ENCODE assay signal across 10 cellular contexts in the genomic region with DNA sequence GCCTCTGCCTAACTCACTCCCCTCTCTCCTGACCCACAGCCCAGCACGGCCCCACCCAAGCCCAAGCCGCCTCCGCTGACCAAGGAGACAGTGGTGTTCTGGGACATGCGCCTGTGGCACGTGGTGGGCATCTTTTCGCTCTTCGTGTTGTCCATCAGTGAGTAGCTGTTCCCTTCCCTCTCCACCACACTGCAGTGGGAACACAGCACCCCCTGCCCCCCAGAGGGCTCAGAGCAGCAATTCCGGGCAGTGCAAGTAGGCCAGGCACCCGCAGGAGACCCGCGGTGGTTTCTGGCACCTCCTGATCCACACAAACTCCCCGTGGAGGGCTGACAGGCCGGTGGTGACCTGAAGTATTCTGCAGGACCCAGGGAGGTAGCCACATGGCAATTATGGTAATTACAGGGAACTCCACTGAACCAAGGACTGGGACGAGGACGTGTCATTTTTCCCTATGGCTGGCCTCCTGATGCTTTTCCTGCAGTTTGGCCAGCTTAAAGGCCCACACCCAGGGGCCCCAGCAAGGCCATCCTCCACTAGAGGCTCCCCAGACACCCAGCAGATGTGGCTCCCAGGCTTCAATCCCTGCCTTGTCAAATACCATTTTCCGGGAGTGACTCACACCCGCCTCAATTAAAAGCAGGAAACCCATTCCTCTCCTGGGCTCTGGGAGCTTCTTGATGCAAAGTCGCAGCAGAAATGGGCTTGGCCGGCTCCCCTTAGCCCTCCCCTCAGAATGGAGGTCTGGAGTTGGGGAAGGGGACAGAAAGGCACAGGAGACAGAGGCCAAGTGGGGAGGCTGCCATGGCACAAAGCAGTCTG. TPM values are rescaled to one million over a fixed set of nuclear protein-coding genes. Genes with fewer than 3 reads are reported as not detected.
DNase-seq lines count a peak whose midpoint lies in the region; ATAC-seq and TF ChIP-seq lines count a peak whose summit lies in the region.
"Had no signal": no experiment of that assay in that cellular context is flagged by ENCODE, and none has a peak within 500 bp of the region (broad histone marks: within the 10 kb centered on the region; RNA-seq: fewer than 3 reads in every experiment).

No MANE protein-coding gene starts in this region.

- no peak for TF ChIP-seq POLR2A in stomach (IDR thresholded peaks at IDR 0.05)

- no peak for TF ChIP-seq EP300 in stomach (IDR thresholded peaks at IDR 0.05)

- H3K27me3 ChIP-seq in left ventricle myocardium inferior (ENCODE audit: low read depth) (no peaks in the 10 kb centered on the region), aorta (ENCODE audit: control insufficient read depth in 1 of 2, insufficient read depth in 2 of 2, low read length in 1 of 2) (no peaks in the 10 kb centered on the region), stomach (peaks cover 0 to 20% (median 13%) of the 10 kb centered on the region in 3 donors)

- DNase-seq in cardiac septum (ENCODE audit: low spot score) (peak; percentile 73), left ventricle myocardium superior (no peak), RKO (ENCODE audit: low spot score) (peak; percentile 29), left ventricle myocardium inferior (peak; percentile 13), aorta (peak; percentile 40 to 66), stomach (no peak)

- WGBS in aorta, 2 donors: 82% methylated on average over 19 of the region's 19 CpGs
- WGBS in stomach, 5 donors: 65 to 79% (median 75%) methylated on average over 19 of the region's 19 CpGs

- ATAC-seq in left ventricle myocardium superior: no peak
- ATAC-seq in aorta (ENCODE audit: low FRiP score): no peak
- ATAC-seq in HG02938 (IDR thresholded peaks at IDR 0.05; ENCODE audit: unreplicated experiment): no peak
- ATAC-seq in GM21526 (IDR thresholded peaks at IDR 0.05; ENCODE audit: low FRiP score, unreplicated experiment): no peak

- H3K27ac ChIP-seq in left ventricle myocardium inferior (replicated peaks) (no peak overlapping the region), aorta (ENCODE audit: low read depth in 1 of 2, low read length in 2 of 2) (no peak overlapping the region), stomach (no peak overlapping the region)
- H3K27ac ChIP-seq: SK-N-MC had no signal

- H3K4me1 ChIP-seq in left ventricle myocardium inferior: peaks cover 15% of the 10 kb centered on the region
- H3K4me1 ChIP-seq in aorta (ENCODE audit: control insufficient read depth in 1 of 2, insufficient read depth in 2 of 2, low read length in 2 of 2): no peaks in the 10 kb centered on the region
- H3K4me1 ChIP-seq in stomach: peaks cover 7 to 17% (median 8%) of the 10 kb centered on the region in 4 donors

- intact Hi-C loops in cardiac septum (cut with DNase I) (loop anchor here (1.0 to 10.0 kb wide), 3 partner anchors 191 to 289 kb away; no protein-coding TSS in a partner anchor), left ventricle myocardium superior (cut with micrococcal nuclease) (loop anchor here (5.0 kb wide), 1 partner anchor 206 kb away; no protein-coding TSS in a partner anchor), left ventricle myocardium inferior (cut with micrococcal nuclease) (loop anchor here (5.0 kb wide), 1 partner anchor 201 kb away; no protein-coding TSS in a partner anchor), aorta (cut with DNase I) (loop anchor here (1.0 to 10.0 kb wide), 4 partner anchors 141 to 299 kb away; a partner anchor contains a TSS), stomach (cut with DNase I; ENCODE audit: low total_unique reads) (loop anchor here (5.0 kb wide), 1 partner anchor 196 kb away; no protein-coding TSS in a partner anchor)

- TF ChIP-seq CTCF in left ventricle myocardium inferior (IDR thresholded peaks at IDR 0.05; ENCODE audit: borderline replicate concordance) (no peak), stomach (IDR thresholded peaks at IDR 0.05) (no peak)

- H3K9me3 ChIP-seq in left ventricle myocardium inferior (replicated peaks) (no peaks in the 10 kb centered on the region), aorta (ENCODE audit: control insufficient read depth, low read length) (no peaks in the 10 kb centered on the region), stomach (no peaks in the 10 kb centered on the region)

- no peaks in the 10 kb centered on the region for H3K36me3 ChIP-seq in left ventricle myocardium inferior
- H3K36me3 ChIP-seq in aorta (ENCODE audit: control insufficient read depth in 1 of 2, insufficient read depth in 2 of 2, low read length in 1 of 2): no peaks in the 10 kb centered on the region
- H3K36me3 ChIP-seq in stomach: no peaks in the 10 kb centered on the region

- H3K4me3 ChIP-seq in left ventricle myocardium inferior (no peak overlapping the region), aorta (ENCODE audit: low read length in 2 of 2) (no peak overlapping the region), stomach (no peak overlapping the region)
- H3K4me3 ChIP-seq: lung, SK-N-MC had no signal

RNA-seq across cellular contexts. Expression of a gene that starts 4.8 kb away (rescaled TPM):
- total RNA-seq in cardiac septum (0.51 TPM), left ventricle myocardium superior (0.74 TPM), left ventricle myocardium inferior (1.5 TPM), aorta (under 1 TPM; 0.55 to 0.99 TPM), stomach (under 1 TPM in 1 of 5 donors, not detected in 4; 0.55 TPM)
- polyA plus RNA-seq in aorta (under 1 TPM; 0.75 to 1.00 TPM), stomach (1 to 10 TPM in 1 of 3 donors, under 1 TPM in 1, not detected in 1; 0.46 to 1.0 TPM)

RNA-seq across cellular contexts. Expression of a gene that starts 11.7 kb away (rescaled TPM):
- total RNA-seq in cardiac septum: 0.78 TPM
- 0.10 TPM for total RNA-seq in left ventricle myocardium superior
- total RNA-seq in left ventricle myocardium inferior: 0.22 TPM
- not detected for total RNA-seq in aorta
- polyA plus RNA-seq in aorta: under 1 TPM in 1 of 2 donors, not detected in 1; 0.31 TPM
- total RNA-seq in stomach: under 1 TPM in 1 of 5 donors, not detected in 4; under 0.01 TPM
- under 1 TPM in 1 of 3 donors, not detected in 2; 0.10 TPM for polyA plus RNA-seq in stomach

RNA-seq across cellular contexts. Expression of a gene that starts 12.5 kb away (rescaled TPM):
- total RNA-seq in cardiac septum (32.5 TPM), left ventricle myocardium superior (33.1 TPM), left ventricle myocardium inferior (33.7 TPM), aorta (10 to 100 TPM; 21.0 to 28.7 TPM), stomach (100 to 1,000 TPM in 1 of 5 donors, 10 to 100 TPM in 4; 10.8 to 107 (median 50.0) TPM)
- polyA plus RNA-seq in aorta (10 to 100 TPM in 1 of 2 donors, 1 to 10 TPM in 1; 3.8 to 40.7 TPM), stomach (100 to 1,000 TPM in 1 of 3 donors, 1 to 10 TPM in 2; 5.3 to 103 (median 9.3) TPM)

Comparison
In these comparisons a context has a peak if more than half of its experiments do, and no peak if none do; other contexts are left out.
1. DNase-seq: peak in cardiac septum (single experiment), RKO (single experiment), left ventricle myocardium inferior (single experiment) and aorta (2 of 2); none in left ventricle myocardium superior (single experiment) and stomach (single experiment).